Comparison of ENCODE assay signal across 14 cellular contexts in genomic region chr3:172202797-172203196, GRCh38.
DNase-seq lines count a peak whose midpoint lies in the region; ATAC-seq, FAIRE-seq and TF ChIP-seq lines count a peak whose summit lies in the region.
"Had no signal": no experiment of that assay in that cellular context is flagged by ENCODE, and none has a peak within 500 bp of the region (broad histone marks: within the 10 kb centered on the region; RNA-seq: fewer than 3 reads in every experiment).

No MANE protein-coding gene starts in this region.

- H3K9ac ChIP-seq in HepG2 (ENCODE audit: insufficient read depth, low read depth, low read length) (no peak overlapping the region; the same call in 1 of the 2 replicates), skeletal muscle satellite cell (ENCODE audit: low read depth, low read length) (peak overlapping the region; percentile 79)

- no peak for TF ChIP-seq POLR2A in H54 (IDR thresholded peaks at IDR 0.05; ENCODE audit: low read depth, low read length)
- no peak for TF ChIP-seq POLR2A in HepG2 (IDR thresholded peaks at IDR 0.05; ENCODE audit: insufficient read depth in 1 of 2, low read depth in 2 of 2, low read length in 2 of 2)
- TF ChIP-seq POLR2A in Peyer's patch (IDR thresholded peaks at IDR 0.05): no peak

- TF ChIP-seq EP300 in HepG2 (IDR thresholded peaks at IDR 0.05; ENCODE audit: low read depth in 2 of 2, low read length in 2 of 2) (no peak), HepG2 (CRISPR knock-in tag; IDR thresholded peaks at IDR 0.05; ENCODE audit: borderline replicate concordance) (no peak)

- POLR2A ChIA-PET in HepG2 (lab: Yijun Ruan, JAX): interaction anchor here (1.3 to 1.4 kb wide), 2 partner anchors 62 to 102 kb away, joined by 4 to 8 read pairs; no protein-coding TSS in a partner anchor

- peaks cover 94% of the 10 kb centered on the region for H4K20me1 ChIP-seq in HepG2 (ENCODE audit: insufficient read depth, low read length)

- H3K36me3 ChIP-seq in ascending aorta (no peaks in the 10 kb centered on the region), HepG2 (replicated peaks in 1 of 2; ENCODE audit: control insufficient read depth in 1 of 2, insufficient read depth in 2 of 2, low read length in 2 of 2) (peaks cover 15 to 26% of the 10 kb centered on the region in 2 experiments), skeletal muscle satellite cell (ENCODE audit: insufficient read depth, low read length) (no peaks in the 10 kb centered on the region), Peyer's patch (no peaks in the 10 kb centered on the region)
- H3K36me3 ChIP-seq: WERI-Rb-1 had no signal

- H2AFZ ChIP-seq in HepG2 (ENCODE audit: low read length): no peak overlapping the region

- H3K4me3 ChIP-seq in ascending aorta: no peak overlapping the region
- no peak overlapping the region for H3K4me3 ChIP-seq in HepG2 (replicated peaks in 1 of 3; ENCODE audit: insufficient read depth in 1 of 3, low read depth in 2 of 3, low read length in 3 of 3)
- H3K4me3 ChIP-seq in skeletal muscle satellite cell (ENCODE audit: low read length): peak overlapping the region; percentile 1
- H3K4me3 ChIP-seq in Peyer's patch: no peak overlapping the region

- no TSS peak for BruUV-seq in HepG2 (replicated peaks; lab: Mats Ljungman, UMichigan)

- H3K27me3 ChIP-seq in ascending aorta (no peaks in the 10 kb centered on the region), HepG2 (ENCODE audit: control insufficient read depth in 1 of 2, insufficient read depth in 2 of 2, low read length in 2 of 2) (no peaks in the 10 kb centered on the region), skeletal muscle satellite cell (ENCODE audit: control insufficient read depth, insufficient read depth, low read length) (no peaks in the 10 kb centered on the region), Peyer's patch (no peaks in the 10 kb centered on the region)

- DNase-seq in H54 (ENCODE audit: insufficient read length, low spot score) (no peak), ascending aorta (ENCODE audit: low spot score in 2 of 2) (no peak), HepG2 (ENCODE audit: low spot score) (no peak), C1 segment of cervical spinal cord (lab: John Stamatoyannopoulos, UW) (no peak), Peyer's patch (no peak)
- no peak for DNase-seq in activated CD4-positive, alpha-beta T cell treated with anti-CD3 and anti-CD28 coated beads for 1 hour
- DNase-seq: activated T-cell treated with anti-CD3 and anti-CD28 coated beads, Interleukin-2, amount 50 U/mL, for 48 hours; NCI-H1417; NCI-H526 treated with DMSO at 0.1 percent for 48 hours; stimulated activated naive CD8-positive, alpha-beta T cell treated with anti-CD3 and anti-CD28 coated beads, Interleukin-15, Interleukin-2, amounts not matched to agents 100 U/mL and 50 U/mL, for 24 hours; WERI-Rb-1 had no signal

- ATAC-seq in HepG2: no peak
- ATAC-seq in GM21381 (IDR thresholded peaks at IDR 0.05; ENCODE audit: unreplicated experiment): no peak
- ATAC-seq: stimulated activated naive CD8-positive, alpha-beta T cell treated with anti-CD3 and anti-CD28 coated beads, Interleukin-15, Interleukin-2, amounts not matched to agents 100 U/mL and 50 U/mL, for 24 hours had no signal

- CTCF ChIA-PET in HepG2 (lab: Yijun Ruan, JAX; ENCODE audit: low intra/inter-chr PET ratio, low total read pairs): no interaction called here

- H3K4me1 ChIP-seq in ascending aorta (peaks cover 11 to 53% of the 10 kb centered on the region in 2 donors), HepG2 (ENCODE audit: insufficient read depth, low read length) (peaks cover 80% of the 10 kb centered on the region), skeletal muscle satellite cell (ENCODE audit: control insufficient read depth, insufficient read depth, low read length) (peaks cover 54% of the 10 kb centered on the region), Peyer's patch (peaks cover 0 to 8% (median 0%) of the 10 kb centered on the region in 4 donors)

- TF ChIP-seq CTCF in ascending aorta (IDR thresholded peaks at IDR 0.05) (peak in 1 of 3 experiments; percentile 9), HepG2 (CRISPR knock-in tag; IDR thresholded peaks at IDR 0.05) (no peak), Peyer's patch (IDR thresholded peaks at IDR 0.05) (no peak)

- WGBS in HepG2 (ENCODE audit: low lambda C conversion rate): 70% methylated on average over 3 of the region's 3 CpGs

- peak overlapping the region; percentile 75 to 88 for H3K27ac ChIP-seq in ascending aorta
- peak overlapping the region; percentile 71 for H3K27ac ChIP-seq in HepG2 (ENCODE audit: extremely low read length, insufficient read depth, low read length)
- peak overlapping the region in 2 of 4 donors; percentile 11 to 74 for H3K27ac ChIP-seq in Peyer's patch
- H3K27ac ChIP-seq: WERI-Rb-1 had no signal

- intact Hi-C loops in ascending aorta (cut with DNase I) (loop anchor here (2.0 to 5.0 kb wide), 4 partner anchors 58 to 162 kb away; no protein-coding TSS in a partner anchor), HepG2 (cut with micrococcal nuclease; ENCODE audit: unreplicated experiment) (loop anchor here (2.0 kb wide), 1 partner anchor 22 kb away; no protein-coding TSS in a partner anchor)

- H3K79me2 ChIP-seq in HepG2 (ENCODE audit: insufficient read depth, low read length): peaks cover 92% of the 10 kb centered on the region

- peak; percentile 41 for FAIRE-seq in H54 (lab: Jason Lieb, UNC)
- FAIRE-seq in HepG2 (lab: Jason Lieb, UNC): no peak
- FAIRE-seq: H1 had no signal

- H3K4me2 ChIP-seq in HepG2 (ENCODE audit: low read depth, low read length): peak overlapping the region; percentile 25
- peak overlapping the region; percentile 73 for H3K4me2 ChIP-seq in skeletal muscle satellite cell (ENCODE audit: low read length)

- in situ Hi-C loops in HepG2 (cut with HindIII; ENCODE audit: extremely low pct_ligation_motif_present, low pct_unique_long_range_greater_than_20kb): no loop called here

- H3K9me3 ChIP-seq in ascending aorta (no peaks in the 10 kb centered on the region), HepG2 (ENCODE audit: low read length) (no peaks in the 10 kb centered on the region), skeletal muscle satellite cell (replicated peaks; ENCODE audit: low read length) (no peaks in the 10 kb centered on the region), Peyer's patch (no peaks in the 10 kb centered on the region)

- TF ChIP-seq RAD21 in HepG2 (CRISPR knock-in tag; IDR thresholded peaks at IDR 0.05): no peak

TF ChIP-seq in HepG2, 621 proteins besides CTCF, POLR2A, EP300 and RAD21:
- TF ChIP-seq ZC3H13 (CRISPR knock-in tag; IDR thresholded peaks at IDR 0.05) (no peak), TIGD3 (CRISPR knock-in tag; IDR thresholded peaks at IDR 0.05; ENCODE audit: borderline replicate concordance) (no peak), RBM22 (optimal IDR thresholded peaks at IDR 0.05; ENCODE audit: low read length) (peak; percentile 23)
TF ChIP-seq in HepG2: peak in this region for 1.
